In the genomic region with DNA sequence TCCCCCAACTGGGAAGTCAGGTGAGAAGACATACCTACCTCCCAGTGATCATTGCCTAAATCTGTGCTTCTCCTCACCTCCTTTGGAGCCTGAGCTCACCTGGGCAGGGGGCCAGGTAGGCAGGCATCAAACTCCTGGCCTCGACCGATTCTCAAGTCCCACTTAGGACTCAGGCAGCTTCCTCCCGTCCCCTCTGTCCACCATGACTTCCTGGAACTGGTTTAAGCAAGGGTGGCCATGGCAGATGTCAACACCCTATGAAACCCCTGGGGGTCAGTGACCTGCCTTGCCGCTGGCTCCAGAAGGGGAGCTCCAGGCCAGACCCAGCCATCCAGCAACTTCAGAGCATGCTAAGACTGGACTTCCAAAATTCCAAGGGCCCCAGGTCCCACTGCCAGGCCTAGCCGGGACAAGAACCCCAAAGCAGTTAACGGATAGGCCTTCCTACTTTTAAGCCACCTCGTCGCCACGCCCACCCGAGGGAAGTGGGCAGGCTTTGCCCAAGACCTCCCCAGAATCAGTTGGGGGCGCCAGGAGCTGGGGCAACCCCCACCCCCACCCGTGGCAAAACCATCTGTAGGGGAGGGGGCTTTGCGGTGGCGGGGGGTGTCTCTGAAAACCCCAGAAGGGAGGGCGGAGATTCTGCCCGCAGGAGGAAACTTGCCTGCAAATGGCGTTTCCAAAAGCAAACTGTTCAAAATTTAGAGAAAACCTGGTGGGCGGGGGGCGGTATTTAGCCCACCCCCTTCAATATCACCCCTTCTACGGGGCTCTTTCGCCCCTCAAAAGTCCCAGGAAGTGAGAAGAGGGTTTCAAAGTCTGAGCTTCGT, we compare ENCODE assay signal across 8 cellular contexts. TPM values are rescaled to one million over a fixed set of nuclear protein-coding genes. Genes with fewer than 3 reads are reported as not detected.
A peak's percentile ranks its signal among the peaks of the same experiment; 100 is the strongest.
DNase-seq lines count a peak whose midpoint lies in the region; FAIRE-seq and TF ChIP-seq lines count a peak whose summit lies in the region.

No MANE protein-coding gene starts in this region.

- H2AFZ ChIP-seq in H1 (ENCODE audit: low read length), result no peak overlapping the region

- no peak overlapping the region for H3K4ac ChIP-seq in H1 (replicated peaks; ENCODE audit: insufficient read length, low read depth, low read length)

- intact Hi-C loops in activated CD4-positive, alpha-beta memory T cell treated with anti-CD3 and anti-CD28 coated beads for 36 hours (cut with micrococcal nuclease), result loop anchor here (1.0 to 2.0 kb wide), 2 partner anchors 44 to 102 kb away; partner anchors contain the start of gene KDM4B

- H2BK120ac ChIP-seq in H1 (replicated peaks; ENCODE audit: low read depth, low read length), result no peak overlapping the region

- peak overlapping the region; percentile 69 for H3K27ac Mint-ChIP-seq in activated CD4-positive, alpha-beta memory T cell treated with anti-CD3 and anti-CD28 coated beads for 36 hours

- H3K36me3 ChIP-seq in BE2C (no peaks in the 10 kb centered on the region), H1 (ENCODE audit: control insufficient read depth in 2 of 4, insufficient read depth in 4 of 4, low read length in 3 of 4) (no peaks in the 10 kb centered on the region)

- H3K27me3 Mint-ChIP-seq in activated CD4-positive, alpha-beta memory T cell treated with anti-CD3 and anti-CD28 coated beads for 36 hours, result peaks cover 2% of the 10 kb centered on the region

- H2BK15ac ChIP-seq in H1 (ENCODE audit: low read length), result no peak overlapping the region

- no peak for FAIRE-seq in H1 (lab: Jason Lieb, UNC)

- peaks cover 3% of the 10 kb centered on the region; the same call in 1 of the 2 replicates for H3K79me1 ChIP-seq in H1 (ENCODE audit: low read depth, low read length)

- no peaks in the 10 kb centered on the region; the same call in 1 of the 2 replicates for H3K23me2 ChIP-seq in H1 (ENCODE audit: low read depth, low read length)

- H4K91ac ChIP-seq in H1 (replicated peaks; ENCODE audit: insufficient read length, low read length), result no peak overlapping the region

- no peaks in the 10 kb centered on the region for H3K27me3 ChIP-seq in BE2C
- no peaks in the 10 kb centered on the region for H3K27me3 ChIP-seq in H1 (replicated peaks in 1 of 4; ENCODE audit: control insufficient read depth in 3 of 4, extremely low read depth in 1 of 4, insufficient read depth in 3 of 4, low read length in 3 of 4)
- H3K27me3 ChIP-seq in mononuclear cell (ENCODE audit: insufficient read depth, low read length), result no peaks in the 10 kb centered on the region

- POLR2A ChIA-PET in activated CD4-positive, alpha-beta memory T cell treated with anti-CD3 and anti-CD28 coated beads for 36 hours (lab: Charles Lee), result interaction anchor here (0.7 to 1.7 kb wide), 2 partner anchors 45 to 81 kb away, joined by 3 to 7 read pairs; no protein-coding TSS in a partner anchor
- POLR2A ChIA-PET in H1 (lab: Charles Lee; ENCODE audit: partially characterized antibody), result interaction anchor here (0.9 to 1.6 kb wide), 6 partner anchors 8 to 44 kb away, joined by 3 to 4 read pairs (median 4); no protein-coding TSS in a partner anchor

- DNase-seq in BE2C (no peak), KG1 (lab: John Stamatoyannopoulos, UW) (peak; percentile 27), H1 (ENCODE audit: low read depth in 1 of 2, low spot score in 2 of 2) (peak in 1 of 2 experiments; percentile 82), stromal cell of bone marrow (ENCODE audit: low read depth) (peak; percentile 41), NCI-H1930 (lab: John Stamatoyannopoulos, UW) (no peak), NCI-H748 (lab: John Stamatoyannopoulos, UW; ENCODE audit: unreplicated experiment) (no peak)
- DNase-seq in activated CD4-positive, alpha-beta memory T cell treated with anti-CD3 and anti-CD28 coated beads for 36 hours, result peak; percentile 59

- no peaks in the 10 kb centered on the region for H3K9me3 ChIP-seq in BE2C
- H3K9me3 ChIP-seq in H1 (ENCODE audit: insufficient read depth in 2 of 2, low read depth in 1 of 2, low read length in 1 of 2), result no peaks in the 10 kb centered on the region
- H3K9me3 ChIP-seq in mononuclear cell (ENCODE audit: low read depth, low read length), result no peaks in the 10 kb centered on the region

- H2AK5ac ChIP-seq in H1 (ENCODE audit: low read depth, low read length), result no peak overlapping the region

- peak overlapping the region; percentile 16; the same call in 1 of the 2 replicates for H2BK5ac ChIP-seq in H1 (ENCODE audit: low read depth, low read length)

- peak overlapping the region; percentile 79 for H3K4me3 Mint-ChIP-seq in activated CD4-positive, alpha-beta memory T cell treated with anti-CD3 and anti-CD28 coated beads for 36 hours

- H3K4me1 ChIP-seq in BE2C (no peaks in the 10 kb centered on the region), H1 (replicated peaks in 1 of 4; ENCODE audit: control insufficient read depth in 3 of 4, insufficient read depth in 4 of 4, low read length in 3 of 4) (peaks cover 0 to 5% (median 2%) of the 10 kb centered on the region in 4 experiments; a peak in 3 of 7 replicates), mononuclear cell (ENCODE audit: insufficient read depth, low read length) (peaks cover 47% of the 10 kb centered on the region)

- 15% methylated on average over 19 of the region's 22 CpGs; no CpG with 5 or more reads in 1 of the 2 experiments for WGBS in H1 (ENCODE audit: extremely low coverage in 1 of 2, insufficient coverage in 1 of 2, insufficient read length in 1 of 2, insufficient replicate concordance in 2 of 2, low coverage in 1 of 2, low lambda C conversion rate in 2 of 2, missing lambda C conversion rate in 1 of 2), 2 experiments

- H3K4me3 ChIP-seq in BE2C (ENCODE audit: low read depth, low read length), result peak overlapping the region; percentile 65
- H3K4me3 ChIP-seq in H1 (ENCODE audit: extremely low read depth in 1 of 4, insufficient read depth in 2 of 4, low read depth in 3 of 4, low read length in 4 of 4), result peak overlapping the region; percentile 77 to 98 (median 84)
- peak overlapping the region; percentile 78 for H3K4me3 ChIP-seq in mononuclear cell (ENCODE audit: low read length)

- peaks cover 0 to 6% of the 10 kb centered on the region in 2 experiments; a peak in 2 of 4 replicates for H3K79me2 ChIP-seq in H1 (ENCODE audit: control insufficient read depth in 1 of 2, insufficient read depth in 2 of 2, low read length in 2 of 2)

- peak overlapping the region; percentile 66 to 91 for H3K4me2 ChIP-seq in H1 (ENCODE audit: insufficient read depth in 1 of 2, low read depth in 2 of 2, low read length in 2 of 2)

- H3K36me3 Mint-ChIP-seq in activated CD4-positive, alpha-beta memory T cell treated with anti-CD3 and anti-CD28 coated beads for 36 hours, result no peaks in the 10 kb centered on the region

- H3K4me1 Mint-ChIP-seq in activated CD4-positive, alpha-beta memory T cell treated with anti-CD3 and anti-CD28 coated beads for 36 hours (ENCODE audit: low read depth), result peaks cover 22% of the 10 kb centered on the region

- no peak overlapping the region for H2BK12ac ChIP-seq in H1 (ENCODE audit: low read depth, low read length)

- H3K9ac ChIP-seq in H1 (replicated peaks in 1 of 4; ENCODE audit: extremely low read depth in 1 of 4, low read depth in 3 of 4, low read length in 3 of 4), result peak overlapping the region in 3 of 4 experiments; percentile 20 to 58 (median 31); a peak in 3 of 7 replicates

- no peak overlapping the region for H3K23ac ChIP-seq in H1 (ENCODE audit: insufficient read length)

- no peak overlapping the region for H4K5ac ChIP-seq in H1 (ENCODE audit: insufficient read length, low read depth, low read length)

- H3K9me3 Mint-ChIP-seq in activated CD4-positive, alpha-beta memory T cell treated with anti-CD3 and anti-CD28 coated beads for 36 hours, result no peaks in the 10 kb centered on the region

- CTCF ChIA-PET in activated CD4-positive, alpha-beta memory T cell treated with anti-CD3 and anti-CD28 coated beads for 36 hours (lab: Charles Lee), result interaction anchor here (0.6 to 9.7 kb wide), 9 partner anchors 15 to 272 kb away, joined by 3 to 102 read pairs (median 4); no protein-coding TSS in a partner anchor
- CTCF ChIA-PET in H1 (lab: Charles Lee; ENCODE audit: partially characterized antibody), result interaction anchor here (0.6 to 5.1 kb wide), 16 partner anchors 8 to 288 kb away, joined by 3 to 44 read pairs (median 4); no protein-coding TSS in a partner anchor

- no peak for TF ChIP-seq EP300 in H1 (IDR thresholded peaks at IDR 0.05; ENCODE audit: borderline replicate concordance in 1 of 2, low read depth in 2 of 2, low read length in 2 of 2)

- H3K14ac ChIP-seq in H1 (ENCODE audit: insufficient read length), result no peak overlapping the region

- TF ChIP-seq POLR2A in H1 (IDR thresholded peaks at IDR 0.05; ENCODE audit: control extremely low read depth in 1 of 2, low read depth in 2 of 2, low read length in 2 of 2), result no peak

- H4K8ac ChIP-seq in H1 (ENCODE audit: extremely low read depth, insufficient read depth, low read length), result peak overlapping the region; percentile 64; the same call in 1 of the 2 replicates

- TF ChIP-seq RAD21 in H1 (IDR thresholded peaks at IDR 0.05 in 1 of 2, conservative IDR thresholded peaks at IDR 0.05 in 1 of 2; ENCODE audit: low read depth in 2 of 2, low read length in 2 of 2), result no peak

- TF ChIP-seq CTCF in BE2C (IDR thresholded peaks at IDR 0.05; ENCODE audit: low read depth, low read length) (no peak), H1 (IDR thresholded peaks at IDR 0.05; ENCODE audit: control extremely low read depth in 1 of 3, insufficient read depth in 1 of 3, low read depth in 1 of 3, low read length in 3 of 3) (no peak)

- peak overlapping the region; percentile 46 for H3K27ac ChIP-seq in H1 (ENCODE audit: low read depth, low read length)

- H2BK20ac ChIP-seq in H1 (ENCODE audit: low read length), result no peak overlapping the region

- H4K20me1 ChIP-seq in H1 (replicated peaks in 1 of 2; ENCODE audit: control insufficient read depth in 1 of 2, insufficient read depth in 2 of 2, low read length in 2 of 2), result peaks cover 0 to 7% of the 10 kb centered on the region in 2 experiments

- peak overlapping the region; percentile 9 for H3K56ac ChIP-seq in H1 (replicated peaks; ENCODE audit: insufficient read length, low read depth, low read length)

- no peak overlapping the region; the same call in 1 of the 2 replicates for H3K18ac ChIP-seq in H1 (ENCODE audit: extremely low read depth, low read length)

RNA-seq across cellular contexts. Expression of gene PLIN3, which starts 0.7 kb away (rescaled TPM):
- 9.2 TPM for polyA plus RNA-seq in BE2C (2012; ENCODE audit: insufficient read depth, insufficient read length, low read depth)
- 10 to 100 TPM; 36.6 to 37.7 TPM for total RNA-seq in activated CD4-positive, alpha-beta memory T cell treated with anti-CD3 and anti-CD28 coated beads for 36 hours
- 60.7 and 68.1 TPM in 2 replicates for total RNA-seq in H1 (2021; fragmentation: NEBNext Ultra II Directional; extraction: Animal tissue kit (Norgen Biotek cat#: 25700))
- polyA plus RNA-seq in H1 (2011; rRNA removed), result 61.5 and 67.3 TPM in 2 replicates
- 79.2 TPM for polyA plus RNA-seq in H1 (2011; cell fraction: cytosol; rRNA removed)
- 43.4 TPM for polyA plus RNA-seq in H1 (2011; cell fraction: nucleus; rRNA removed)
- 35.1 to 58.7 TPM (median 50.1 TPM) in 4 replicates for polyA plus RNA-seq in H1 (2012, experiment 1 of 2)
- polyA plus RNA-seq in H1 (2012, experiment 2 of 2), result 56.8 TPM
- polyA plus RNA-seq in H1 (2013, experiment 1 of 2), result 36.3 TPM
- polyA plus RNA-seq in H1 (2013, experiment 2 of 2), result 31.4 TPM
- polyA minus RNA-seq in H1 (2011; rRNA and poly(A)+ RNA removed), result 32.7 and 48.3 TPM in 2 replicates
- polyA minus RNA-seq in H1 (2011; cell fraction: cytosol; rRNA and poly(A)+ RNA removed), result 60.8 TPM
- polyA minus RNA-seq in H1 (2011; cell fraction: nucleus; rRNA and poly(A)+ RNA removed), result 36.9 TPM
- 44.1 TPM for total RNA-seq in mononuclear cell

RNA-seq across cellular contexts. Expression of gene TICAM1, which starts 35.3 kb away (rescaled TPM):
- 11.3 TPM for polyA plus RNA-seq in BE2C (2012; ENCODE audit: insufficient read depth, insufficient read length, low read depth)
- total RNA-seq in activated CD4-positive, alpha-beta memory T cell treated with anti-CD3 and anti-CD28 coated beads for 36 hours, result 10 to 100 TPM; 24.0 to 25.4 TPM
- total RNA-seq in H1 (2021; fragmentation: NEBNext Ultra II Directional; extraction: Animal tissue kit (Norgen Biotek cat#: 25700)), result 0.65 TPM in 2 replicates
- 0.41 and 0.57 TPM in 2 replicates for polyA plus RNA-seq in H1 (2011; rRNA removed)
- 0.21 TPM for polyA plus RNA-seq in H1 (2011; cell fraction: cytosol; rRNA removed)
- 0.21 TPM for polyA plus RNA-seq in H1 (2011; cell fraction: nucleus; rRNA removed)
- polyA plus RNA-seq in H1 (2012, experiment 1 of 2), result 0.72 to 1.2 TPM (median 0.94 TPM) in 4 replicates
- 0.34 TPM for polyA plus RNA-seq in H1 (2012, experiment 2 of 2)
- 0.95 TPM for polyA plus RNA-seq in H1 (2013, experiment 1 of 2)
- polyA plus RNA-seq in H1 (2013, experiment 2 of 2), result 0.98 TPM
- 0.09 TPM in 1 of 2 replicates, not detected in the other for polyA minus RNA-seq in H1 (2011; rRNA and poly(A)+ RNA removed)
- not detected for polyA minus RNA-seq in H1 (2011; cell fraction: cytosol; rRNA and poly(A)+ RNA removed)
- not detected for polyA minus RNA-seq in H1 (2011; cell fraction: nucleus; rRNA and poly(A)+ RNA removed)
- 7.0 TPM for total RNA-seq in mononuclear cell

RNA-seq across cellular contexts. Expression of gene ARRDC5, which starts 35.9 kb away (rescaled TPM):
- polyA plus RNA-seq in BE2C (2012; ENCODE audit: insufficient read depth, insufficient read length, low read depth), result not detected
- under 1 TPM in 1 of 2 experiments, not detected in 1; 0.12 TPM for total RNA-seq in activated CD4-positive, alpha-beta memory T cell treated with anti-CD3 and anti-CD28 coated beads for 36 hours
- not detected in 2 replicates for total RNA-seq in H1 (2021; fragmentation: NEBNext Ultra II Directional; extraction: Animal tissue kit (Norgen Biotek cat#: 25700))
- polyA plus RNA-seq in H1 (2011; rRNA removed), result not detected in 2 replicates
- not detected for polyA plus RNA-seq in H1 (2011; cell fraction: cytosol; rRNA removed)
- polyA plus RNA-seq in H1 (2011; cell fraction: nucleus; rRNA removed), result not detected
- polyA plus RNA-seq in H1 (2012, experiment 1 of 2), result not detected in 4 replicates
- not detected for polyA plus RNA-seq in H1 (2012, experiment 2 of 2)
- polyA plus RNA-seq in H1 (2013, experiment 1 of 2), result not detected
- not detected for polyA plus RNA-seq in H1 (2013, experiment 2 of 2)
- not detected in 2 replicates for polyA minus RNA-seq in H1 (2011; rRNA and poly(A)+ RNA removed)
- not detected for polyA minus RNA-seq in H1 (2011; cell fraction: cytosol; rRNA and poly(A)+ RNA removed)
- not detected for polyA minus RNA-seq in H1 (2011; cell fraction: nucleus; rRNA and poly(A)+ RNA removed)
- 4.3 TPM for total RNA-seq in mononuclear cell

RNA-seq across cellular contexts. Expression of gene UHRF1, which starts 42.5 kb away (rescaled TPM):
- 12.5 TPM for polyA plus RNA-seq in BE2C (2012; ENCODE audit: insufficient read depth, insufficient read length, low read depth)
- 100 to 1,000 TPM; 118 to 119 TPM for total RNA-seq in activated CD4-positive, alpha-beta memory T cell treated with anti-CD3 and anti-CD28 coated beads for 36 hours
- total RNA-seq in H1 (2021; fragmentation: NEBNext Ultra II Directional; extraction: Animal tissue kit (Norgen Biotek cat#: 25700)), result 65.8 and 66.6 TPM in 2 replicates
- 14.7 and 24.8 TPM in 2 replicates for polyA plus RNA-seq in H1 (2011; rRNA removed)
- polyA plus RNA-seq in H1 (2011; cell fraction: cytosol; rRNA removed), result 20.0 TPM
- 27.9 TPM for polyA plus RNA-seq in H1 (2011; cell fraction: nucleus; rRNA removed)
- polyA plus RNA-seq in H1 (2012, experiment 1 of 2), result 29.8 to 42.0 TPM (median 39.2 TPM) in 4 replicates
- 14.2 TPM for polyA plus RNA-seq in H1 (2012, experiment 2 of 2)
- polyA plus RNA-seq in H1 (2013, experiment 1 of 2), result 29.4 TPM
- 28.0 TPM for polyA plus RNA-seq in H1 (2013, experiment 2 of 2)
- 18.2 and 19.0 TPM in 2 replicates for polyA minus RNA-seq in H1 (2011; rRNA and poly(A)+ RNA removed)
- 20.1 TPM for polyA minus RNA-seq in H1 (2011; cell fraction: cytosol; rRNA and poly(A)+ RNA removed)
- polyA minus RNA-seq in H1 (2011; cell fraction: nucleus; rRNA and poly(A)+ RNA removed), result 15.6 TPM
- total RNA-seq in mononuclear cell, result 0.21 TPM

Comparison
In these comparisons a context has a peak if more than half of its experiments do, and no peak if none do; other contexts are left out.
1. DNase-seq: peak in KG1 (single experiment), activated CD4-positive, alpha-beta memory T cell treated with anti-CD3 and anti-CD28 coated beads for 36 hours (single experiment) and stromal cell of bone marrow (single experiment); none in BE2C (single experiment), NCI-H1930 (0 of 2) and NCI-H748 (single experiment).
2. Peak in every context shown above with its lines, with median percentiles within 50 percentile points of each other: H3K4me3 ChIP-seq.